ENCODE assay signal across 22 cellular contexts in the genomic region with DNA sequence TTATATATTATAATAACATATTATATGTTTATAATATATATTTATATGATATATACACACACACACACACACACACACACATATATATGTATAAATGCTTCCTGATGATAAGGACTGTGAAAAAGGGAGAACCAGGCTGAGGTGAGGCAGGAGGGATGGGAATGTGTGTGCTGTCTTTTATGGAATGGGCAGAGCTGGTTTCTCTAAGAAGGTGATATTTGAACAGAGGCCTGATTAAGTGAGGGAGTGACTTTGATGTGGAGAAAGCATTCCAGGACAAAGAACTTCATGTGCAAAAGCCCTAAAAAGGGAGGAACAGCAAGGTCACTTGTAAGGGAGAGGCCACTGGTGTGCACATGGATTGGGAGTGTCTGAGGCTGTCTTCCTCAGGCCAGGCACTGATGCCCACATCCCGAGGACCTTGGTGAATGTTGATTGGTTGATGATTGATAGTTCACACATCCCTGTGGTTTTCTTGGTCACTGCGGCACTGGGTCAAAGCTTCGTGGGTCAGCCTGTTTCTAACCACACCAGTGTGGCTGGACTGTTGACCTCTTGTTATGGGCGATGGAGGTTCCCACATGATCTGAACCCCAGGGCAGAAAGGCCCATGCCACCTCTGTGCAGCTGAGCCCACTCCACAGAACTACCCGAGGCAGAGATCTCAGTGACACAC.
DNase-seq lines count a peak whose midpoint lies in the region; ATAC-seq, FAIRE-seq and TF ChIP-seq lines count a peak whose summit lies in the region.
"Had no signal": no experiment of that assay in that cellular context is flagged by ENCODE, and none has a peak within 500 bp of the region (broad histone marks: within the 10 kb centered on the region; RNA-seq: fewer than 3 reads in every experiment).

No MANE protein-coding gene starts in this region.

- H3K27ac ChIP-seq in H1 (ENCODE audit: low read depth, low read length) (no peak overlapping the region), uterus (no peak overlapping the region)
- H3K27ac ChIP-seq: BLaER1 treated with 17β-estradiol and CSF1 and Interleukin-3, amounts not matched to agents 10 nM and 100 nM; RWPE1 had no signal

- H3K4me1 Mint-ChIP-seq in type B pancreatic cell (ENCODE audit: unreplicated experiment) = no peaks in the 10 kb centered on the region

- H3K79me1 ChIP-seq in H1 (ENCODE audit: low read depth, low read length) = no peaks in the 10 kb centered on the region

- TF ChIP-seq RAD21 in H1 (IDR thresholded peaks at IDR 0.05 in 1 of 2, conservative IDR thresholded peaks at IDR 0.05 in 1 of 2; ENCODE audit: low read depth in 2 of 2, low read length in 2 of 2) = no peak

- FAIRE-seq in H1 (lab: Jason Lieb, UNC) = no peak
- FAIRE-seq: GM12892, GM18507 had no signal

- H3K27me3 ChIP-seq in H1 (replicated peaks in 1 of 4; ENCODE audit: control insufficient read depth in 3 of 4, extremely low read depth in 1 of 4, insufficient read depth in 3 of 4, low read length in 3 of 4) (no peaks in the 10 kb centered on the region), uterus (no peaks in the 10 kb centered on the region)
- H3K27me3 ChIP-seq: BLaER1 treated with 17β-estradiol and CSF1 and Interleukin-3, amounts not matched to agents 10 nM and 100 nM had no signal

- H3K27me3 Mint-ChIP-seq in type B pancreatic cell = no peaks in the 10 kb centered on the region

- peak overlapping the region; percentile 66; the same call in 1 of the 2 replicates for H2AK5ac ChIP-seq in H1 (ENCODE audit: low read depth, low read length)

- no peak overlapping the region for H3K4me2 ChIP-seq in H1 (ENCODE audit: insufficient read depth in 1 of 2, low read depth in 2 of 2, low read length in 2 of 2)
- H3K4me2 ChIP-seq: BLaER1 treated with 17β-estradiol and CSF1 and Interleukin-3, amounts not matched to agents 10 nM and 100 nM had no signal

- ATAC-seq in mucosa of descending colon (peak; percentile 76), GM18870 (IDR thresholded peaks at IDR 0.05; ENCODE audit: unreplicated experiment) (no peak)
- ATAC-seq: CD8-positive, alpha-beta T cell; PC-3 had no signal

- intact Hi-C loops in mucosa of descending colon (cut with DNase I, micrococcal nuclease) (no loop called here), uterus (cut with DNase I; ENCODE audit: low total_unique reads) (no loop called here)

- H2BK20ac ChIP-seq in H1 (ENCODE audit: low read length) = no peak overlapping the region

- no peak overlapping the region for H3K27ac Mint-ChIP-seq in type B pancreatic cell
- H3K27ac Mint-ChIP-seq: CD8-positive, alpha-beta T cell; HFFc6 had no signal

- no peak overlapping the region for H3K9ac ChIP-seq in H1 (replicated peaks in 1 of 4; ENCODE audit: extremely low read depth in 1 of 4, low read depth in 3 of 4, low read length in 3 of 4)
- H3K9ac ChIP-seq: BLaER1 treated with 17β-estradiol and CSF1 and Interleukin-3, amounts not matched to agents 10 nM and 100 nM had no signal

- H2BK15ac ChIP-seq in H1 (ENCODE audit: low read length) = no peak overlapping the region; the same call in 1 of the 2 replicates

- no peaks in the 10 kb centered on the region for H3K79me2 ChIP-seq in H1 (ENCODE audit: control insufficient read depth in 1 of 2, insufficient read depth in 2 of 2, low read length in 2 of 2)

- H3K14ac ChIP-seq in H1 (ENCODE audit: insufficient read length) = no peak overlapping the region

- no peak overlapping the region for H2AFZ ChIP-seq in H1 (ENCODE audit: low read length)

- H3K9me3 Mint-ChIP-seq in type B pancreatic cell = peaks cover 8% of the 10 kb centered on the region
- H3K9me3 Mint-ChIP-seq: CD8-positive, alpha-beta T cell had no signal

- H3K23me2 ChIP-seq in H1 (ENCODE audit: low read depth, low read length) = no peaks in the 10 kb centered on the region

- no peaks in the 10 kb centered on the region for H4K20me1 ChIP-seq in H1 (replicated peaks in 1 of 2; ENCODE audit: control insufficient read depth in 1 of 2, insufficient read depth in 2 of 2, low read length in 2 of 2)
- H4K20me1 ChIP-seq: BLaER1 treated with 17β-estradiol and CSF1 and Interleukin-3, amounts not matched to agents 10 nM and 100 nM had no signal

- H3K56ac ChIP-seq in H1 (replicated peaks; ENCODE audit: insufficient read length, low read depth, low read length) = no peak overlapping the region

- no peak overlapping the region for H3K4me3 ChIP-seq in H1 (ENCODE audit: extremely low read depth in 1 of 4, insufficient read depth in 2 of 4, low read depth in 3 of 4, low read length in 4 of 4)
- H3K4me3 ChIP-seq in mucosa of descending colon = no peak overlapping the region
- no peak overlapping the region for H3K4me3 ChIP-seq in uterus
- H3K4me3 ChIP-seq: BLaER1 treated with 17β-estradiol and CSF1 and Interleukin-3, amounts not matched to agents 10 nM and 100 nM had no signal

- no peak overlapping the region for H4K5ac ChIP-seq in H1 (ENCODE audit: insufficient read length, low read depth, low read length)

- no peak overlapping the region for H4K91ac ChIP-seq in H1 (replicated peaks; ENCODE audit: insufficient read length, low read length)

- POLR2A ChIA-PET in H1 (lab: Charles Lee; ENCODE audit: partially characterized antibody) = interaction anchor here (1.8 kb wide), 1 partner anchor 15 kb away, joined by 3 read pairs; no protein-coding TSS in a partner anchor

- H3K4me1 ChIP-seq in H1 (replicated peaks in 1 of 4; ENCODE audit: control insufficient read depth in 3 of 4, insufficient read depth in 4 of 4, low read length in 3 of 4) (peaks cover 0 to 3% (median 0%) of the 10 kb centered on the region in 4 experiments; a peak in 1 of 7 replicates), mucosa of descending colon (ENCODE audit: low read depth) (no peaks in the 10 kb centered on the region), uterus (no peaks in the 10 kb centered on the region)
- H3K4me1 ChIP-seq: BLaER1 treated with 17β-estradiol and CSF1 and Interleukin-3, amounts not matched to agents 10 nM and 100 nM had no signal

- H4K8ac ChIP-seq in H1 (ENCODE audit: extremely low read depth, insufficient read depth, low read length) = no peak overlapping the region; the same call in 1 of the 2 replicates

- H3K4me3 Mint-ChIP-seq in type B pancreatic cell = no peak overlapping the region
- H3K4me3 Mint-ChIP-seq: CD8-positive, alpha-beta T cell; HFFc6 had no signal

- TF ChIP-seq POLR2A in H1 (IDR thresholded peaks at IDR 0.05; ENCODE audit: control extremely low read depth in 1 of 2, low read depth in 2 of 2, low read length in 2 of 2) = no peak
- TF ChIP-seq POLR2A in uterus (IDR thresholded peaks at IDR 0.05) = no peak

- CTCF ChIA-PET in H1 (lab: Charles Lee; ENCODE audit: partially characterized antibody) = interaction anchor here (1.0 to 4.0 kb wide), 3 partner anchors 10 to 352 kb away, joined by 3 to 14 read pairs (median 3); no protein-coding TSS in a partner anchor

- no peaks in the 10 kb centered on the region for H3K36me3 ChIP-seq in H1 (ENCODE audit: control insufficient read depth in 2 of 4, insufficient read depth in 4 of 4, low read length in 3 of 4)
- H3K36me3 ChIP-seq in mucosa of descending colon (ENCODE audit: low read depth) = no peaks in the 10 kb centered on the region
- H3K36me3 ChIP-seq in uterus = no peaks in the 10 kb centered on the region
- H3K36me3 ChIP-seq: BLaER1 treated with 17β-estradiol and CSF1 and Interleukin-3, amounts not matched to agents 10 nM and 100 nM had no signal

- no peak overlapping the region for H3K23ac ChIP-seq in H1 (ENCODE audit: insufficient read length)

- no peak overlapping the region; the same call in 1 of the 2 replicates for H2BK12ac ChIP-seq in H1 (ENCODE audit: low read depth, low read length)

- no peak overlapping the region for H2BK120ac ChIP-seq in H1 (replicated peaks; ENCODE audit: low read depth, low read length)

- 86% methylated on average over 5 of the region's 5 CpGs; no CpG with 5 or more reads in 1 of the 2 experiments for WGBS in H1 (ENCODE audit: extremely low coverage in 1 of 2, insufficient coverage in 1 of 2, insufficient read length in 1 of 2, insufficient replicate concordance in 2 of 2, low coverage in 1 of 2, low lambda C conversion rate in 2 of 2, missing lambda C conversion rate in 1 of 2), 2 experiments

- TF ChIP-seq EP300 in H1 (IDR thresholded peaks at IDR 0.05; ENCODE audit: borderline replicate concordance in 1 of 2, low read depth in 2 of 2, low read length in 2 of 2) = no peak

- H3K9me3 ChIP-seq in H1 (ENCODE audit: insufficient read depth in 2 of 2, low read depth in 1 of 2, low read length in 1 of 2) (no peaks in the 10 kb centered on the region), mucosa of descending colon (no peaks in the 10 kb centered on the region), uterus (no peaks in the 10 kb centered on the region)

- no peak overlapping the region for H3K4ac ChIP-seq in H1 (replicated peaks; ENCODE audit: insufficient read length, low read depth, low read length)

- H2BK5ac ChIP-seq in H1 (ENCODE audit: low read depth, low read length) = peak overlapping the region; percentile 27; the same call in 1 of the 2 replicates

- peak; percentile 98 for DNase-seq in SK-N-DZ (ENCODE audit: low spot score)
- DNase-seq in H1 (ENCODE audit: low read depth in 1 of 2, low spot score in 2 of 2) = peak in 1 of 2 experiments; percentile 35
- DNase-seq in mucosa of descending colon = no peak
- DNase-seq in type B pancreatic cell (ENCODE audit: extremely low spot score, unreplicated experiment) = peak; percentile 25
- no peak for DNase-seq in COR-L47 (lab: John Stamatoyannopoulos, UW)
- no peak for DNase-seq in uterus
- DNase-seq: CD8-positive, alpha-beta T cell; DMS53; H7; HFFc6; KG1; MV-4-11; NCI-H187; NCI-H2107; NCI-H510A treated with DMSO at 0.1 percent for 48 hours; NCI-H774; PC-3 had no signal

- TF ChIP-seq CTCF in H1 (IDR thresholded peaks at IDR 0.05; ENCODE audit: control extremely low read depth in 1 of 3, insufficient read depth in 1 of 3, low read depth in 1 of 3, low read length in 3 of 3) = no peak
- no peak for TF ChIP-seq CTCF in mucosa of descending colon (IDR thresholded peaks at IDR 0.05)
- TF ChIP-seq CTCF in type B pancreatic cell (conservative IDR thresholded peaks at IDR 0.05) = no peak
- no peak for TF ChIP-seq CTCF in uterus (IDR thresholded peaks at IDR 0.05)

- no peaks in the 10 kb centered on the region for H3K36me3 Mint-ChIP-seq in type B pancreatic cell
- H3K36me3 Mint-ChIP-seq: CD8-positive, alpha-beta T cell had no signal

- H3K18ac ChIP-seq in H1 (ENCODE audit: extremely low read depth, low read length) = 0 out of 2 replicates have a peak overlapping the region, but pooled peaks have one; percentile 13

TF ChIP-seq in H1, 55 proteins besides CTCF, POLR2A, EP300 and RAD21 (continues in another document):
- TF ChIP-seq EZH2 (IDR thresholded peaks at IDR 0.05; ENCODE audit: low read depth, low read length, severe bottlenecking) (no peak), RBBP5 (IDR thresholded peaks at IDR 0.05; ENCODE audit: borderline replicate concordance, low read depth, low read length) (no peak), SP4 (IDR thresholded peaks at IDR 0.05; ENCODE audit: low read length) (no peak), KDM1A (IDR thresholded peaks at IDR 0.05; ENCODE audit: borderline replicate concordance, low read length) (no peak), SIRT6 (IDR thresholded peaks at IDR 0.05; ENCODE audit: low read length) (no peak)

Comparison
In these comparisons a context has a peak if more than half of its experiments do, and no peak if none do; other contexts are left out.
1. DNase-seq: peak in SK-N-DZ (single experiment) and type B pancreatic cell (single experiment); none in mucosa of descending colon (0 of 3), COR-L47 (single experiment) and uterus (0 of 2).